11 cellular contexts compared by ENCODE assay signal in the genomic region with DNA sequence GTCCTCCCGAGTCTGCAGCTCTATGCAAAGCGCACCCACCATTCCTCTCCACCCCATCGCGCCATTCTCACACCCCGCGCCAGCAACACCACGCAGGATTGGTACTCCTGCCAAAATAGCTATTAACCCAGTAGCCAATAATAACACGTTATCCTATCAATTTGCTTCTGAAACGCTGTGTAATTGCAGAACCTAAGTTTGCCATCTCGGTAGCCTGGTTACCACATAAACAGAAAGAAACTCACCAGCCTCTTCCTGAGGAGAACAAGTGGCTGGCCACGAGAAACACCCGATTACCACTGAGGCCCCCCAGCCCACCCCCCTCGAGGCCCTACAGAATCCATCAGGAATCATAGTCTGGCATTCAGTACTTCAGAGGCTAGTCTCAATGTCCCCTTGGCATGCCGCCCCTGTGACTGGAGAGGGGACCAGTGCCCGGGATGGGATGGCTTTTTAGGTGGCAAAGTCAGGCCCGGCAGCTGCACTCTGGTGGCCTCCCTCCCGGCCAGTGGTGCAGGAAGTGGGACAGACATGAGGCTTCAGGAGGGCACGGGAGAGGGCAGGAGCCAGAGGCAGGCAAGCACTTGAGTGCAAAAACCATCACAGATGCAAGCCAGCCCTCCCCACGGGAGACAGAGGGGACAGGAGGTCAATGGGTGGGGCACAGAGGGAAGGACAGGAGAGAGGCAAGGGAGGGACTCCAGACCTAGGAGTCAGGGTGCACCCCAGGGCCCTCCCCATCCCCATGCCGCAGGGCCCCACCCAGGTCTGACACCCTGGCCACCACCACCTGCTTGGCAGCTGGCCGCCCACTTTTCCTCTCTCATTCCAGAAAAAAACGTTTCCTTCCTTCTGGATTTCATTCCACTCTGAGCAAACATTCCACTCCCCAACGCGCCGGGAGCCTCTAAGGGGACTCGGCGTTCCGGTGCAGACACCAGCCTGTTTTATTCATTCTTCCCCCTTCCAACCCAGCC.
A peak's percentile ranks its signal among the peaks of the same experiment; 100 is the strongest.
DNase-seq lines count a peak whose midpoint lies in the region; ATAC-seq and TF ChIP-seq lines count a peak whose summit lies in the region.
"Had no signal": no experiment of that assay in that cellular context is flagged by ENCODE, and none has a peak within 500 bp of the region (broad histone marks: within the 10 kb centered on the region; RNA-seq: fewer than 3 reads in every experiment).

No MANE protein-coding gene starts in this region.

- TF ChIP-seq RAD21 in SK-N-SH (IDR thresholded peaks at IDR 0.05; ENCODE audit: low read length): no peak; the same call in 1 of the 2 replicates

- H3K27me3 ChIP-seq in SK-N-SH (ENCODE audit: insufficient read depth) (no peaks in the 10 kb centered on the region), esophagus squamous epithelium (no peaks in the 10 kb centered on the region), muscle layer of duodenum (ENCODE audit: low read depth, low read length) (no peaks in the 10 kb centered on the region), thyroid gland (no peaks in the 10 kb centered on the region), dorsolateral prefrontal cortex (peaks cover 0 to 12% (median 0%) of the 10 kb centered on the region in 45 donors)

- H3K4me2 ChIP-seq in SK-N-SH: peak overlapping the region; percentile 24; the same call in 1 of the 2 replicates

- H3K36me3 ChIP-seq in SK-N-SH (replicated peaks in 1 of 2; ENCODE audit: control insufficient read depth in 1 of 2, insufficient read depth in 2 of 2, low read length in 1 of 2) (no peaks in the 10 kb centered on the region), esophagus squamous epithelium (no peaks in the 10 kb centered on the region), muscle layer of duodenum (ENCODE audit: control insufficient read depth in 1 of 2, insufficient read depth in 2 of 2, low read length in 2 of 2) (no peaks in the 10 kb centered on the region), thyroid gland (no peaks in the 10 kb centered on the region)

- no peaks in the 10 kb centered on the region for H3K9me3 ChIP-seq in SK-N-SH
- H3K9me3 ChIP-seq in esophagus squamous epithelium: no peaks in the 10 kb centered on the region
- no peaks in the 10 kb centered on the region for H3K9me3 ChIP-seq in muscle layer of duodenum (ENCODE audit: control insufficient read depth in 1 of 2, low read length in 2 of 2)
- no peaks in the 10 kb centered on the region for H3K9me3 ChIP-seq in thyroid gland

- ATAC-seq in HG03354 (IDR thresholded peaks at IDR 0.05; ENCODE audit: poor library complexity, severe bottlenecking, unreplicated experiment): no peak

- H3K79me2 ChIP-seq in SK-N-SH (ENCODE audit: insufficient read depth): no peaks in the 10 kb centered on the region

- H3K4me3 ChIP-seq in SK-N-SH (ENCODE audit: low read depth in 2 of 2, low read length in 1 of 2): peak overlapping the region in 1 of 2 experiments; percentile 52; a peak in 2 of 4 replicates
- peak overlapping the region in 3 of 4 donors; percentile 15 to 50 (median 28) for H3K4me3 ChIP-seq in esophagus squamous epithelium
- peak overlapping the region; percentile 13 to 57 for H3K4me3 ChIP-seq in muscle layer of duodenum (ENCODE audit: low read depth in 1 of 2, low read length in 2 of 2)
- H3K4me3 ChIP-seq in thyroid gland (replicated peaks in 1 of 3): no peak overlapping the region
- no peak overlapping the region for H3K4me3 ChIP-seq in dorsolateral prefrontal cortex

- TF ChIP-seq POLR2A in esophagus squamous epithelium (IDR thresholded peaks at IDR 0.05): no peak
- TF ChIP-seq POLR2A in thyroid gland (IDR thresholded peaks at IDR 0.05): no peak

- no peak for TF ChIP-seq EP300 in SK-N-SH (IDR thresholded peaks at IDR 0.05; ENCODE audit: borderline replicate concordance in 1 of 2, low read depth in 1 of 2, low read length in 1 of 2)

- no peaks in the 10 kb centered on the region for H4K20me1 ChIP-seq in SK-N-SH (ENCODE audit: insufficient read depth)

- intact Hi-C loops in esophagus squamous epithelium (cut with DNase I) (no loop called here), thyroid gland (cut with DNase I) (no loop called here), dorsolateral prefrontal cortex (cut with DNase I) (no loop called here)

- H3K27ac ChIP-seq in SK-N-SH (ENCODE audit: low read depth in 2 of 2, low read length in 1 of 2): peak overlapping the region in 1 of 2 experiments; percentile 99; a peak in 3 of 4 replicates
- peak overlapping the region; percentile 62 to 87 (median 79) for H3K27ac ChIP-seq in esophagus squamous epithelium
- H3K27ac ChIP-seq in muscle layer of duodenum (ENCODE audit: low read length): peak overlapping the region; percentile 49
- H3K27ac ChIP-seq in thyroid gland: peak overlapping the region in 2 of 3 donors; percentile 53 to 78
- H3K27ac ChIP-seq in dorsolateral prefrontal cortex: peak overlapping the region in 4 of 59 donors; percentile 24 to 49 (median 42)

- CTCF ChIA-PET in SK-N-SH (lab: Yijun Ruan, JAX): interaction anchor here (1.1 to 2.6 kb wide), 10 partner anchors 9 to 194 kb away, joined by 3 to 11 read pairs (median 4); no protein-coding TSS in a partner anchor

- WGBS in SK-N-SH (ENCODE audit: low lambda C conversion rate): 38% methylated on average over 27 of the region's 28 CpGs
- 40 to 49% methylated on average over 17 to 24 of the region's 28 CpGs for WGBS in esophagus squamous epithelium, 2 donors
- WGBS in thyroid gland, 2 donors: 53 to 60% methylated on average over 27 to 28 of the region's 28 CpGs

- POLR2A ChIA-PET in SK-N-SH (lab: Yijun Ruan, JAX): interaction anchor here (0.9 to 2.1 kb wide), 9 partner anchors 10 to 193 kb away, joined by 3 to 10 read pairs (median 7); a partner anchor contains a TSS

- H3K9me2 ChIP-seq in SK-N-SH: no peaks in the 10 kb centered on the region

- H3K4me1 ChIP-seq in SK-N-SH (ENCODE audit: control insufficient read depth in 1 of 2, insufficient read depth in 2 of 2, low read depth in 1 of 2, low read length in 1 of 2) (peaks cover 0 to 73% of the 10 kb centered on the region in 2 experiments; a peak in 2 of 4 replicates), esophagus squamous epithelium (peaks cover 7 to 38% (median 22%) of the 10 kb centered on the region in 3 donors), muscle layer of duodenum (ENCODE audit: control insufficient read depth in 1 of 2, insufficient read depth in 2 of 2, low read length in 2 of 2) (peaks cover 0 to 34% of the 10 kb centered on the region in 2 donors), thyroid gland (peaks cover 7 to 17% of the 10 kb centered on the region in 2 donors)

- H3K9ac ChIP-seq in SK-N-SH: no peak overlapping the region

- TF ChIP-seq CTCF in SK-N-SH (IDR thresholded peaks at IDR 0.05) (no peak), esophagus squamous epithelium (IDR thresholded peaks at IDR 0.05) (no peak), thyroid gland (IDR thresholded peaks at IDR 0.05) (no peak), dorsolateral prefrontal cortex (IDR thresholded peaks at IDR 0.05 in 54 of 56, conservative IDR thresholded peaks at IDR 0.05 in 2 of 56; ENCODE audit: low read depth in 1 of 56, partially characterized antibody in 56 of 56) (no peak)

- DNase-seq in SK-N-SH: peak; percentile 63
- DNase-seq in esophagus squamous epithelium (lab: John Stamatoyannopoulos, UW): no peak
- peak in 1 of 2 donors; percentile 30 for DNase-seq in thyroid gland
- DNase-seq in dorsolateral prefrontal cortex: no peak
- DNase-seq in RKO (ENCODE audit: low spot score): no peak
- no peak for DNase-seq in T1000 (lab: John Stamatoyannopoulos, UW)
- DNase-seq: activated T-cell treated with anti-CD3 and anti-CD28 coated beads, Interleukin-2, amount 50 U/mL, for 1 hour; CD4-positive, alpha-beta T cell; NCI-H526 had no signal

- H3F3A ChIP-seq in SK-N-SH (replicated peaks; ENCODE audit: insufficient read depth): no peaks in the 10 kb centered on the region

- H2AFZ ChIP-seq in SK-N-SH (ENCODE audit: low read depth): 0 out of 2 replicates have a peak overlapping the region, but pooled peaks have one; percentile 41

TF ChIP-seq in SK-N-SH, 30 proteins besides CTCF, POLR2A, EP300 and RAD21 (continues in another document):
- no peak for TF ChIP-seq CHD2 (IDR thresholded peaks at IDR 0.05; ENCODE audit: low read length, partially characterized antibody)
- TF ChIP-seq, protein P1, sequence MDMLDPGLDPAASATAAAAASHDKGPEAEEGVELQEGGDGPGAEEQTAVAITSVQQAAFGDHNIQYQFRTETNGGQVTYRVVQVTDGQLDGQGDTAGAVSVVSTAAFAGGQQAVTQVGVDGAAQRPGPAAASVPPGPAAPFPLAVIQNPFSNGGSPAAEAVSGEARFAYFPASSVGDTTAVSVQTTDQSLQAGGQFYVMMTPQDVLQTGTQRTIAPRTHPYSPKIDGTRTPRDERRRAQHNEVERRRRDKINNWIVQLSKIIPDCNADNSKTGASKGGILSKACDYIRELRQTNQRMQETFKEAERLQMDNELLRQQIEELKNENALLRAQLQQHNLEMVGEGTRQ (IDR thresholded peaks at IDR 0.05; ENCODE audit: borderline replicate concordance, low read depth, low read length): no peak
- no peak for TF ChIP-seq MXI1 (IDR thresholded peaks at IDR 0.05; ENCODE audit: low read depth, low read length)
- no peak for TF ChIP-seq SIN3A (IDR thresholded peaks at IDR 0.05; ENCODE audit: borderline replicate concordance, low read depth, low read length)
- TF ChIP-seq, protein P2, sequence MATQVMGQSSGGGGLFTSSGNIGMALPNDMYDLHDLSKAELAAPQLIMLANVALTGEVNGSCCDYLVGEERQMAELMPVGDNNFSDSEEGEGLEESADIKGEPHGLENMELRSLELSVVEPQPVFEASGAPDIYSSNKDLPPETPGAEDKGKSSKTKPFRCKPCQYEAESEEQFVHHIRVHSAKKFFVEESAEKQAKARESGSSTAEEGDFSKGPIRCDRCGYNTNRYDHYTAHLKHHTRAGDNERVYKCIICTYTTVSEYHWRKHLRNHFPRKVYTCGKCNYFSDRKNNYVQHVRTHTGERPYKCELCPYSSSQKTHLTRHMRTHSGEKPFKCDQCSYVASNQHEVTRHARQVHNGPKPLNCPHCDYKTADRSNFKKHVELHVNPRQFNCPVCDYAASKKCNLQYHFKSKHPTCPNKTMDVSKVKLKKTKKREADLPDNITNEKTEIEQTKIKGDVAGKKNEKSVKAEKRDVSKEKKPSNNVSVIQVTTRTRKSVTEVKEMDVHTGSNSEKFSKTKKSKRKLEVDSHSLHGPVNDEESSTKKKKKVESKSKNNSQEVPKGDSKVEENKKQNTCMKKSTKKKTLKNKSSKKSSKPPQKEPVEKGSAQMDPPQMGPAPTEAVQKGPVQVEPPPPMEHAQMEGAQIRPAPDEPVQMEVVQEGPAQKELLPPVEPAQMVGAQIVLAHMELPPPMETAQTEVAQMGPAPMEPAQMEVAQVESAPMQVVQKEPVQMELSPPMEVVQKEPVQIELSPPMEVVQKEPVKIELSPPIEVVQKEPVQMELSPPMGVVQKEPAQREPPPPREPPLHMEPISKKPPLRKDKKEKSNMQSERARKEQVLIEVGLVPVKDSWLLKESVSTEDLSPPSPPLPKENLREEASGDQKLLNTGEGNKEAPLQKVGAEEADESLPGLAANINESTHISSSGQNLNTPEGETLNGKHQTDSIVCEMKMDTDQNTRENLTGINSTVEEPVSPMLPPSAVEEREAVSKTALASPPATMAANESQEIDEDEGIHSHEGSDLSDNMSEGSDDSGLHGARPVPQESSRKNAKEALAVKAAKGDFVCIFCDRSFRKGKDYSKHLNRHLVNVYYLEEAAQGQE (IDR thresholded peaks at IDR 0.05; ENCODE audit: low read depth, low read length): no peak
- TF ChIP-seq GABPA (IDR thresholded peaks at IDR 0.05; ENCODE audit: low read depth): no peak

Comparison
In these comparisons a context has a peak if more than half of its experiments do, and no peak if none do; other contexts are left out.
1. H3K4me3 ChIP-seq: peak in esophagus squamous epithelium (3 of 4) and muscle layer of duodenum (2 of 2); none in thyroid gland (0 of 3) and dorsolateral prefrontal cortex (0 of 59).